In genomic region chr1:9823943-9824701, GRCh38 we compare ENCODE assay signal across 8 cellular contexts. TPM values are rescaled to one million over a fixed set of nuclear protein-coding genes. Genes with fewer than 3 reads are reported as not detected.
DNase-seq lines count a peak whose midpoint lies in the region; ATAC-seq and TF ChIP-seq lines count a peak whose summit lies in the region.

TSS of gene CLSTN1 (minus strand) at chr1:9823965. CDS start at chr1:9823733, 232 bp downstream.

- TF ChIP-seq POLR2A in esophagus muscularis mucosa (IDR thresholded peaks at IDR 0.05; ENCODE audit: low read depth) = peak; percentile 22

- intact Hi-C loops in esophagus muscularis mucosa (cut with DNase I) = no loop called here

- no peak for TF ChIP-seq EP300 in esophagus muscularis mucosa (IDR thresholded peaks at IDR 0.05)

- H3K27me3 ChIP-seq in esophagus muscularis mucosa = no peaks in the 10 kb centered on the region
- no peaks in the 10 kb centered on the region for H3K27me3 ChIP-seq in muscle layer of duodenum (ENCODE audit: low read depth, low read length)

- peak within 1 kb of the TSS; percentile 90 to 98 (median 92) for H3K27ac ChIP-seq in esophagus muscularis mucosa (replicated peaks in 1 of 4)
- H3K27ac ChIP-seq in muscle layer of duodenum (ENCODE audit: low read length) = peak within 1 kb of the TSS; percentile 51

- DNase-seq in AG10803 (ENCODE audit: low read depth) (peak; percentile 81), HUDEP-2 (lab: John Stamatoyannopoulos, UW; ENCODE audit: unreplicated experiment in 76 of 76) (peak in 62 of 76 experiments; percentile 7 to 76 (median 53)), esophagus muscularis mucosa (ENCODE audit: extremely low spot score) (no peak)
- peak; percentile 92 to 93 for DNase-seq in activated T-cell treated with anti-CD3 and anti-CD28 coated beads, Interleukin-2, amount 50 U/mL, for 48 hours
- peak; percentile 77 to 82 for DNase-seq in stimulated activated CD8-positive, alpha-beta memory T cell treated with anti-CD3 and anti-CD28 coated beads, Interleukin-7, amount 100 ng/mL, for 1 hour (ENCODE audit: low read depth in 2 of 2)

- TF ChIP-seq CTCF in AG10803 (conservative IDR thresholded peaks at IDR 0.05; ENCODE audit: low read length) (no peak), esophagus muscularis mucosa (IDR thresholded peaks at IDR 0.05) (no peak)

- peak; percentile 55 for ATAC-seq in GM19351 (IDR thresholded peaks at IDR 0.05; ENCODE audit: unreplicated experiment)

- H3K4me3 ChIP-seq in AG10803 (ENCODE audit: low read length) (peak within 1 kb of the TSS; percentile 90), esophagus muscularis mucosa (peak within 1 kb of the TSS; percentile 84 to 93 (median 91)), muscle layer of duodenum (ENCODE audit: low read depth in 1 of 2, low read length in 2 of 2) (peak within 1 kb of the TSS; percentile 84 to 93)

- WGBS in esophagus muscularis mucosa = 0% methylated on average over 2 of the region's 93 CpGs

- peaks cover 23 to 53% (median 42%) of the 10 kb centered on the region in 4 donors for H3K4me1 ChIP-seq in esophagus muscularis mucosa
- H3K4me1 ChIP-seq in muscle layer of duodenum (ENCODE audit: control insufficient read depth in 1 of 2, insufficient read depth in 2 of 2, low read length in 2 of 2) = peaks cover 14 to 29% of the 10 kb centered on the region in 2 donors

- H3K9me3 ChIP-seq in esophagus muscularis mucosa (no peaks in the 10 kb centered on the region), muscle layer of duodenum (ENCODE audit: control insufficient read depth in 1 of 2, low read length in 2 of 2) (no peaks in the 10 kb centered on the region)

- H3K36me3 ChIP-seq in esophagus muscularis mucosa (no peaks in the 10 kb centered on the region), muscle layer of duodenum (ENCODE audit: control insufficient read depth in 1 of 2, insufficient read depth in 2 of 2, low read length in 2 of 2) (no peaks in the 10 kb centered on the region)

TF ChIP-seq in PFSK-1, 5 proteins besides CTCF, POLR2A, EP300 and RAD21:
- TF ChIP-seq FOXP2 (optimal IDR thresholded peaks at IDR 0.05; ENCODE audit: borderline replicate concordance, extremely low read depth, extremely low read length, insufficient read depth) (peak; percentile 46), REST (IDR thresholded peaks at IDR 0.05; ENCODE audit: insufficient read depth in 1 of 2, low read depth in 2 of 2, low read length in 2 of 2) (no peak), TAF1 (IDR thresholded peaks at IDR 0.05; ENCODE audit: borderline replicate concordance, insufficient read depth, low read length) (no peak), POLR2AphosphoS5 (IDR thresholded peaks at IDR 0.05; ENCODE audit: low read depth, low read length) (no peak), SIN3A (IDR thresholded peaks at IDR 0.05; ENCODE audit: borderline replicate concordance, insufficient read depth, low read length) (no peak)

RNA-seq across cellular contexts. Expression of gene CLSTN1, which starts in this region (rescaled TPM):
- polyA plus RNA-seq in PFSK-1 (2012; ENCODE audit: insufficient read length, low read depth) = 107 TPM
- 100 to 1,000 TPM in 1 of 4 donors, 10 to 100 TPM in 3; 47.1 to 109 (median 72.3) TPM for total RNA-seq in esophagus muscularis mucosa
